Comparison of ENCODE assay signal across 21 cellular contexts in the genomic region with DNA sequence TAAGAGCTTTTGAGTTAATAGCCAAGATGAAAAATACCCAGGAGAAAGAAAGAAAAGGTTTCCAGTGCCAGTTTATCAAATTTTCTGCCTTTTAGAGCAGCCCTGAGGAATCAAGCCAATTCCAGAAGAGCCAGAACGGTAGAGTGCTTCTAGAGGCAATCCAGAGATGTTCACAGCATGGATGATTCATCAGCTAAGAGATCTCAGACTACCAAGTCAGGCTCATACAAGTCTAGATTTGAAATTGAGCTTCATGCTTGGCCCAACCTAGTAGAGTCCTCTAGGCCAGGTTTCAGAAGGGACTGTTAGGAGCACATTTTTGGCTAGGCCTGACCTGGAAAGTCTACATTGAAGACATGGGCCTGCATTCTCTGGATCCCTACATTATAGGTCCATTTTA. TPM values are rescaled to one million over a fixed set of nuclear protein-coding genes. Genes with fewer than 3 reads are reported as not detected.
"Had no signal": no experiment of that assay in that cellular context is flagged by ENCODE, and none has a peak within 500 bp of the region (broad histone marks: within the 10 kb centered on the region; RNA-seq: fewer than 3 reads in every experiment).

No MANE protein-coding gene starts in this region.

- H3K9me3 Mint-ChIP-seq: activated naive CD8-positive, alpha-beta T cell treated with anti-CD3 and anti-CD28 coated beads, Interleukin-2, amount 10 ng/mL, durations not matched to agents 7 days and 5 days; immature natural killer cell; naive thymus-derived CD8-positive, alpha-beta T cell; stimulated activated naive B cell treated with anti-CD40 and anti-IgM and Interleukin-4, amounts not matched to agents 10 μg/mL and 1 μg/mL and 100 μg/mL, for 72 hours had no signal

- H3K27ac ChIP-seq: ascending aorta, upper lobe of left lung had no signal

- H3K27me3 Mint-ChIP-seq: activated CD8-positive, alpha-beta memory T cell treated with anti-CD3 and anti-CD28 coated beads, Interleukin-2, amount 10 ng/mL, durations not matched to agents 7 days and 5 days; activated naive CD8-positive, alpha-beta T cell treated with anti-CD3 and anti-CD28 coated beads, Interleukin-2, amount 10 ng/mL, durations not matched to agents 7 days and 5 days; naive thymus-derived CD8-positive, alpha-beta T cell; progenitor cell of endocrine pancreas; stimulated activated naive B cell treated with anti-CD40 and anti-IgM and Interleukin-4, amounts not matched to agents 10 μg/mL and 1 μg/mL and 100 μg/mL, for 72 hours had no signal

- H3K4me3 Mint-ChIP-seq: activated CD8-positive, alpha-beta memory T cell treated with anti-CD3 and anti-CD28 coated beads, Interleukin-2, amount 10 ng/mL, durations not matched to agents 7 days and 5 days; activated naive CD8-positive, alpha-beta T cell treated with anti-CD3 and anti-CD28 coated beads, Interleukin-2, amount 10 ng/mL, durations not matched to agents 7 days and 5 days; immature natural killer cell; naive thymus-derived CD8-positive, alpha-beta T cell; stimulated activated naive B cell treated with anti-CD40 and anti-IgM and Interleukin-4, amounts not matched to agents 10 μg/mL and 1 μg/mL and 100 μg/mL, for 72 hours had no signal

- DNase-seq: activated CD4-positive, alpha-beta T cell treated with anti-CD3 and anti-CD28 coated beads for 1 hour; activated CD4-positive, alpha-beta T cell treated with anti-CD3 and anti-CD28 coated beads, Interleukin-2, amount 50 U/mL, for 48 hours; activated CD8-positive, alpha-beta memory T cell treated with anti-CD3 and anti-CD28 coated beads, Interleukin-2, amount 10 ng/mL, durations not matched to agents 7 days and 5 days; activated naive CD8-positive, alpha-beta T cell treated with anti-CD3 and anti-CD28 coated beads, Interleukin-2, amount 10 ng/mL, durations not matched to agents 7 days and 5 days; activated T-cell treated with anti-CD3 and anti-CD28 coated beads, Interleukin-2, amount 50 U/mL, for 48 hours; central memory CD4-positive, alpha-beta T cell; cortex of kidney; effector CD8-positive, alpha-beta T cell; erythroblast; foreskin fibroblast; immature natural killer cell; mucosa of descending colon; naive thymus-derived CD8-positive, alpha-beta T cell; stimulated activated CD4-positive, alpha-beta T cell treated with anti-CD3 and anti-CD28 coated beads, Interleukin-2, amount 100 ng/mL, for 24 hours; stimulated activated naive B cell treated with anti-CD40 and anti-IgM and Interleukin-4, amounts not matched to agents 10 μg/mL and 1 μg/mL and 100 μg/mL, for 72 hours; T-helper 9 cell; upper lobe of left lung had no signal

- H3K4me3 ChIP-seq: ascending aorta, mucosa of descending colon, upper lobe of left lung had no signal

- H3K27me3 ChIP-seq: ascending aorta, upper lobe of left lung had no signal

- ATAC-seq: activated CD8-positive, alpha-beta memory T cell treated with anti-CD3 and anti-CD28 coated beads, Interleukin-2, amount 10 ng/mL, durations not matched to agents 7 days and 5 days; left lobe of liver; mucosa of descending colon; naive thymus-derived CD8-positive, alpha-beta T cell; sciatic nerve; stimulated activated naive B cell treated with anti-CD40 and anti-IgM and Interleukin-4, amounts not matched to agents 10 μg/mL and 1 μg/mL and 100 μg/mL, for 72 hours had no signal

- H3K27ac Mint-ChIP-seq: activated CD8-positive, alpha-beta memory T cell treated with anti-CD3 and anti-CD28 coated beads, Interleukin-2, amount 10 ng/mL, durations not matched to agents 7 days and 5 days; activated naive CD8-positive, alpha-beta T cell treated with anti-CD3 and anti-CD28 coated beads, Interleukin-2, amount 10 ng/mL, durations not matched to agents 7 days and 5 days; naive thymus-derived CD8-positive, alpha-beta T cell; progenitor cell of endocrine pancreas; stimulated activated naive B cell treated with anti-CD40 and anti-IgM and Interleukin-4, amounts not matched to agents 10 μg/mL and 1 μg/mL and 100 μg/mL, for 72 hours had no signal

- H3K9me3 ChIP-seq: ascending aorta, mucosa of descending colon, upper lobe of left lung had no signal

RNA-seq across cellular contexts. Expression of gene SCN11A, which starts 15.5 kb away (rescaled TPM):
- total RNA-seq: ascending aorta had no signal
